Comparison of ENCODE assay signal across 19 cellular contexts in genomic region chr10:63219749-63220148, GRCh38.
DNase-seq lines count a peak whose midpoint lies in the region; ATAC-seq and TF ChIP-seq lines count a peak whose summit lies in the region.
"Had no signal": no experiment of that assay in that cellular context is flagged by ENCODE, and none has a peak within 500 bp of the region (broad histone marks: within the 10 kb centered on the region; RNA-seq: fewer than 3 reads in every experiment).

No MANE protein-coding gene starts in this region.

- DNase-seq in activated naive CD8-positive, alpha-beta T cell treated with anti-CD3 and anti-CD28 coated beads for 36 hours = no peak
- DNase-seq in NAMALWA (ENCODE audit: low spot score) (peak; percentile 39), WTC11 (ENCODE audit: low spot score) (no peak), progenitor cell of endocrine pancreas (ENCODE audit: low spot score, unreplicated experiment) (no peak), RKO (ENCODE audit: low spot score) (no peak), NCI-H526 (lab: John Stamatoyannopoulos, UW) (no peak)
- DNase-seq: activated naive CD4-positive, alpha-beta T cell treated with anti-CD3 and anti-CD28 coated beads, Interleukin-2, amount 10 ng/mL, durations not matched to agents 7 days and 5 days; activated T-cell treated with anti-CD3 and anti-CD28 coated beads, Interleukin-2, amount 50 U/mL, for 24 hours; erythroblast; H7; heart right ventricle; NCI-H1694; nephron progenitor cell; sigmoid colon; uterus had no signal

- no peak for ATAC-seq in WTC11
- ATAC-seq in GM18873 (IDR thresholded peaks at IDR 0.05; ENCODE audit: low FRiP score, unreplicated experiment) = no peak
- ATAC-seq: heart right ventricle, HepG2, Panc1 had no signal

- peaks cover 58% of the 10 kb centered on the region for H3K4me1 Mint-ChIP-seq in activated naive CD8-positive, alpha-beta T cell (ENCODE audit: low read depth)
- peaks cover 40% of the 10 kb centered on the region for H3K4me1 Mint-ChIP-seq in activated naive CD8-positive, alpha-beta T cell treated with anti-CD3 and anti-CD28 coated beads for 36 hours
- peaks cover 53% of the 10 kb centered on the region for H3K4me1 Mint-ChIP-seq in WTC11
- peaks cover 20% of the 10 kb centered on the region for H3K4me1 Mint-ChIP-seq in progenitor cell of endocrine pancreas (ENCODE audit: low read depth)

- TF ChIP-seq CTCF in WTC11 (IDR thresholded peaks at IDR 0.05) (no peak), progenitor cell of endocrine pancreas (IDR thresholded peaks at IDR 0.05; ENCODE audit: unreplicated experiment) (no peak)

- H3K27ac Mint-ChIP-seq in activated naive CD8-positive, alpha-beta T cell = peak overlapping the region; percentile 59
- no peak overlapping the region for H3K27ac Mint-ChIP-seq in activated naive CD8-positive, alpha-beta T cell treated with anti-CD3 and anti-CD28 coated beads for 36 hours
- H3K27ac Mint-ChIP-seq in WTC11 = peak overlapping the region; percentile 28; the same call in 1 of the 2 replicates
- H3K27ac Mint-ChIP-seq in progenitor cell of endocrine pancreas = peak overlapping the region; percentile 81
- H3K27ac Mint-ChIP-seq: activated naive CD4-positive, alpha-beta T cell treated with anti-CD3 and anti-CD28 coated beads, Interleukin-2, amount 10 ng/mL, durations not matched to agents 7 days and 5 days had no signal

- H3K27me3 Mint-ChIP-seq in activated naive CD8-positive, alpha-beta T cell = no peaks in the 10 kb centered on the region
- H3K27me3 Mint-ChIP-seq in activated naive CD8-positive, alpha-beta T cell treated with anti-CD3 and anti-CD28 coated beads for 36 hours = no peaks in the 10 kb centered on the region
- H3K27me3 Mint-ChIP-seq in WTC11 (ENCODE audit: low read depth) = no peaks in the 10 kb centered on the region
- H3K27me3 Mint-ChIP-seq in progenitor cell of endocrine pancreas = no peaks in the 10 kb centered on the region
- H3K27me3 Mint-ChIP-seq: activated naive CD4-positive, alpha-beta T cell treated with anti-CD3 and anti-CD28 coated beads, Interleukin-2, amount 10 ng/mL, durations not matched to agents 7 days and 5 days; activated T-cell treated with anti-CD3 and anti-CD28 coated beads, Interleukin-2, amount 50 U/mL, for 24 hours had no signal

- CTCF ChIA-PET in WTC11 (lab: Charles Lee) = no interaction called here

- no peak overlapping the region for H3K4me3 Mint-ChIP-seq in activated naive CD8-positive, alpha-beta T cell
- no peak overlapping the region for H3K4me3 Mint-ChIP-seq in activated naive CD8-positive, alpha-beta T cell treated with anti-CD3 and anti-CD28 coated beads for 36 hours
- H3K4me3 Mint-ChIP-seq in WTC11 (0 out of 2 replicates have a peak overlapping the region, but pooled peaks have one; percentile 9), progenitor cell of endocrine pancreas (ENCODE audit: low read depth) (no peak overlapping the region)
- H3K4me3 Mint-ChIP-seq: activated naive CD4-positive, alpha-beta T cell treated with anti-CD3 and anti-CD28 coated beads, Interleukin-2, amount 10 ng/mL, durations not matched to agents 7 days and 5 days; activated T-cell treated with anti-CD3 and anti-CD28 coated beads, Interleukin-2, amount 50 U/mL, for 24 hours; nephron progenitor cell had no signal

- peaks cover 6% of the 10 kb centered on the region for H3K36me3 Mint-ChIP-seq in activated naive CD8-positive, alpha-beta T cell
- peaks cover 40% of the 10 kb centered on the region for H3K36me3 Mint-ChIP-seq in activated naive CD8-positive, alpha-beta T cell treated with anti-CD3 and anti-CD28 coated beads for 36 hours
- H3K36me3 Mint-ChIP-seq in WTC11 = peaks cover 18% of the 10 kb centered on the region
- peaks cover 22% of the 10 kb centered on the region for H3K36me3 Mint-ChIP-seq in progenitor cell of endocrine pancreas (ENCODE audit: insufficient read depth)

- H3K9me3 Mint-ChIP-seq in activated naive CD8-positive, alpha-beta T cell (ENCODE audit: low read depth) = no peaks in the 10 kb centered on the region
- H3K9me3 Mint-ChIP-seq in activated naive CD8-positive, alpha-beta T cell treated with anti-CD3 and anti-CD28 coated beads for 36 hours = peaks cover 10% of the 10 kb centered on the region
- H3K9me3 Mint-ChIP-seq in WTC11 (no peaks in the 10 kb centered on the region), progenitor cell of endocrine pancreas (ENCODE audit: low read depth) (peaks cover 7% of the 10 kb centered on the region)
- H3K9me3 Mint-ChIP-seq: activated naive CD4-positive, alpha-beta T cell treated with anti-CD3 and anti-CD28 coated beads, Interleukin-2, amount 10 ng/mL, durations not matched to agents 7 days and 5 days; activated T-cell treated with anti-CD3 and anti-CD28 coated beads, Interleukin-2, amount 50 U/mL, for 24 hours; nephron progenitor cell had no signal

- POLR2A ChIA-PET in WTC11 (lab: Charles Lee) = no interaction called here

TF ChIP-seq in WTC11, 78 proteins besides CTCF, POLR2A, EP300 and RAD21:
- TF ChIP-seq ZSCAN18 (CRISPR knock-in tag; IDR thresholded peaks at IDR 0.05) (no peak), EMX1 (CRISPR knock-in tag; IDR thresholded peaks at IDR 0.05) (no peak), NR2C2 (CRISPR knock-in tag; IDR thresholded peaks at IDR 0.05) (no peak), SOX15 (CRISPR knock-in tag; IDR thresholded peaks at IDR 0.05) (no peak), FOXP4 (CRISPR knock-in tag; IDR thresholded peaks at IDR 0.05) (no peak), PREB (CRISPR knock-in tag; IDR thresholded peaks at IDR 0.05; ENCODE audit: borderline replicate concordance) (no peak), ZNF219 (CRISPR knock-in tag; IDR thresholded peaks at IDR 0.05; ENCODE audit: borderline replicate concordance) (no peak), ZNF317 (CRISPR knock-in tag; IDR thresholded peaks at IDR 0.05; ENCODE audit: borderline replicate concordance, low read depth) (no peak), STAT6 (CRISPR knock-in tag; conservative IDR thresholded peaks at IDR 0.05; ENCODE audit: low read depth) (no peak), CREM (CRISPR knock-in tag; IDR thresholded peaks at IDR 0.05) (no peak), ETV6 (CRISPR knock-in tag; IDR thresholded peaks at IDR 0.05) (no peak)
